3 cellular contexts compared by ENCODE assay signal in the genomic region with DNA sequence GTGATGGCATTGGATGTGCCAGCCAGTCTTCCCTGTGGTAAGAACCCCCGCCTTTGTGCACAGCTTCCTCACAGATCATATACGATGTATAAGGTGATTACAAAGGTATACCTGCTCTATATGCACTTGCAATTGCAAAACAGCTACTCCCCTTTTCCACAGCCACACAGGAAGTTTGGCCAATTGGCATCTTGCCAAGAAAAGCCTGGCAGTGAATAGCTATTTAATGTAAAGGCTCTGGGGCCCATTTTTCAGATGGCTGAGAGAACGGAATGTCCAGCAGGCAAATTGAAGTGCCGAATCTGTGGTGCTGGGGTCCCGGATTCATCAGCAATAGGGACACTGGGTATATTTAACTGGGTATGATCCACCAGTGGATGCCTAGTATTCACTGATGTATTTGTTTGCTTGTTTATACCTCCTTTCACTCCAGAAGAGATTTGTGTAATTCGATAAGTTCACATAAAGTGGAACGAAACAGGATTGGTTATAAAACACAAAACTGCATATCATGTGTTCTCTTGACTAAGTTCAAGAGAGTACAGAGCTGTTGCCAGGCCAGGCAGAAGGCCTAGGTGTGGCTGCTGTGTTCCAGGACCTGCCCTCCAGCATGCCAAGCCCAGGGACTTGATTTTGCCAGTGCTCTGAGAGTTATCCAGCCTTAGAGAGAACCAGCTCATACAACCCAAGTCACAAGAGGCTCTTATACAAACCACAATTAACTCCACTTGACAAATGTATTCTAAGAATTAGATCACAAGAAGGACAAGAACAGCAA.
TF ChIP-seq lines count a peak whose summit lies in the region.

No MANE protein-coding gene starts in this region.

TF ChIP-seq in HepG2, 621 proteins besides CTCF, POLR2A, EP300 and RAD21:
- TF ChIP-seq SRF (IDR thresholded peaks at IDR 0.05; ENCODE audit: low read depth, low read length) (no peak), LCORL (IDR thresholded peaks at IDR 0.05) (peak; percentile 90), LCORL (CRISPR knock-in tag; IDR thresholded peaks at IDR 0.05) (no peak), ZNF766 (CRISPR knock-in tag; IDR thresholded peaks at IDR 0.05; ENCODE audit: borderline replicate concordance) (no peak), ZNF430 (CRISPR knock-in tag; IDR thresholded peaks at IDR 0.05) (no peak), ISX (CRISPR knock-in tag; conservative IDR thresholded peaks at IDR 0.05) (no peak), KLF16 (CRISPR knock-in tag; IDR thresholded peaks at IDR 0.05) (no peak), GABPA (IDR thresholded peaks at IDR 0.05; ENCODE audit: low read depth, low read length) (no peak), GABPA (CRISPR knock-in tag; IDR thresholded peaks at IDR 0.05; ENCODE audit: low read depth) (no peak)
- TF ChIP-seq, protein P1, sequence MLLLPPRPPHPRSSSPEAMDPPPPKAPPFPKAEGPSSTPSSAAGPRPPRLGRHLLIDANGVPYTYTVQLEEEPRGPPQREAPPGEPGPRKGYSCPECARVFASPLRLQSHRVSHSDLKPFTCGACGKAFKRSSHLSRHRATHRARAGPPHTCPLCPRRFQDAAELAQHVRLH (CRISPR knock-in tag; IDR thresholded peaks at IDR 0.05; ENCODE audit: borderline replicate concordance, low read depth): no peak
TF ChIP-seq in HepG2: peak in this region for 1.

TF ChIP-seq in GM12878, 131 proteins besides CTCF, POLR2A, EP300 and RAD21:
- TF ChIP-seq SMAD1 (IDR thresholded peaks at IDR 0.05; ENCODE audit: low read depth, partially characterized antibody): peak; percentile 31
- no peak for TF ChIP-seq BRCA1 (IDR thresholded peaks at IDR 0.05; ENCODE audit: low read depth, low read length)
TF ChIP-seq in GM12878: peak in this region for 1.

TF ChIP-seq in GM23338, 12 proteins besides CTCF, POLR2A, EP300 and RAD21:
- TF ChIP-seq, protein P2, sequence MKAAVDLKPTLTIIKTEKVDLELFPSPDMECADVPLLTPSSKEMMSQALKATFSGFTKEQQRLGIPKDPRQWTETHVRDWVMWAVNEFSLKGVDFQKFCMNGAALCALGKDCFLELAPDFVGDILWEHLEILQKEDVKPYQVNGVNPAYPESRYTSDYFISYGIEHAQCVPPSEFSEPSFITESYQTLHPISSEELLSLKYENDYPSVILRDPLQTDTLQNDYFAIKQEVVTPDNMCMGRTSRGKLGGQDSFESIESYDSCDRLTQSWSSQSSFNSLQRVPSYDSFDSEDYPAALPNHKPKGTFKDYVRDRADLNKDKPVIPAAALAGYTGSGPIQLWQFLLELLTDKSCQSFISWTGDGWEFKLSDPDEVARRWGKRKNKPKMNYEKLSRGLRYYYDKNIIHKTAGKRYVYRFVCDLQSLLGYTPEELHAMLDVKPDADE (IDR thresholded peaks at IDR 0.05): no peak
- TF ChIP-seq, protein P3, sequence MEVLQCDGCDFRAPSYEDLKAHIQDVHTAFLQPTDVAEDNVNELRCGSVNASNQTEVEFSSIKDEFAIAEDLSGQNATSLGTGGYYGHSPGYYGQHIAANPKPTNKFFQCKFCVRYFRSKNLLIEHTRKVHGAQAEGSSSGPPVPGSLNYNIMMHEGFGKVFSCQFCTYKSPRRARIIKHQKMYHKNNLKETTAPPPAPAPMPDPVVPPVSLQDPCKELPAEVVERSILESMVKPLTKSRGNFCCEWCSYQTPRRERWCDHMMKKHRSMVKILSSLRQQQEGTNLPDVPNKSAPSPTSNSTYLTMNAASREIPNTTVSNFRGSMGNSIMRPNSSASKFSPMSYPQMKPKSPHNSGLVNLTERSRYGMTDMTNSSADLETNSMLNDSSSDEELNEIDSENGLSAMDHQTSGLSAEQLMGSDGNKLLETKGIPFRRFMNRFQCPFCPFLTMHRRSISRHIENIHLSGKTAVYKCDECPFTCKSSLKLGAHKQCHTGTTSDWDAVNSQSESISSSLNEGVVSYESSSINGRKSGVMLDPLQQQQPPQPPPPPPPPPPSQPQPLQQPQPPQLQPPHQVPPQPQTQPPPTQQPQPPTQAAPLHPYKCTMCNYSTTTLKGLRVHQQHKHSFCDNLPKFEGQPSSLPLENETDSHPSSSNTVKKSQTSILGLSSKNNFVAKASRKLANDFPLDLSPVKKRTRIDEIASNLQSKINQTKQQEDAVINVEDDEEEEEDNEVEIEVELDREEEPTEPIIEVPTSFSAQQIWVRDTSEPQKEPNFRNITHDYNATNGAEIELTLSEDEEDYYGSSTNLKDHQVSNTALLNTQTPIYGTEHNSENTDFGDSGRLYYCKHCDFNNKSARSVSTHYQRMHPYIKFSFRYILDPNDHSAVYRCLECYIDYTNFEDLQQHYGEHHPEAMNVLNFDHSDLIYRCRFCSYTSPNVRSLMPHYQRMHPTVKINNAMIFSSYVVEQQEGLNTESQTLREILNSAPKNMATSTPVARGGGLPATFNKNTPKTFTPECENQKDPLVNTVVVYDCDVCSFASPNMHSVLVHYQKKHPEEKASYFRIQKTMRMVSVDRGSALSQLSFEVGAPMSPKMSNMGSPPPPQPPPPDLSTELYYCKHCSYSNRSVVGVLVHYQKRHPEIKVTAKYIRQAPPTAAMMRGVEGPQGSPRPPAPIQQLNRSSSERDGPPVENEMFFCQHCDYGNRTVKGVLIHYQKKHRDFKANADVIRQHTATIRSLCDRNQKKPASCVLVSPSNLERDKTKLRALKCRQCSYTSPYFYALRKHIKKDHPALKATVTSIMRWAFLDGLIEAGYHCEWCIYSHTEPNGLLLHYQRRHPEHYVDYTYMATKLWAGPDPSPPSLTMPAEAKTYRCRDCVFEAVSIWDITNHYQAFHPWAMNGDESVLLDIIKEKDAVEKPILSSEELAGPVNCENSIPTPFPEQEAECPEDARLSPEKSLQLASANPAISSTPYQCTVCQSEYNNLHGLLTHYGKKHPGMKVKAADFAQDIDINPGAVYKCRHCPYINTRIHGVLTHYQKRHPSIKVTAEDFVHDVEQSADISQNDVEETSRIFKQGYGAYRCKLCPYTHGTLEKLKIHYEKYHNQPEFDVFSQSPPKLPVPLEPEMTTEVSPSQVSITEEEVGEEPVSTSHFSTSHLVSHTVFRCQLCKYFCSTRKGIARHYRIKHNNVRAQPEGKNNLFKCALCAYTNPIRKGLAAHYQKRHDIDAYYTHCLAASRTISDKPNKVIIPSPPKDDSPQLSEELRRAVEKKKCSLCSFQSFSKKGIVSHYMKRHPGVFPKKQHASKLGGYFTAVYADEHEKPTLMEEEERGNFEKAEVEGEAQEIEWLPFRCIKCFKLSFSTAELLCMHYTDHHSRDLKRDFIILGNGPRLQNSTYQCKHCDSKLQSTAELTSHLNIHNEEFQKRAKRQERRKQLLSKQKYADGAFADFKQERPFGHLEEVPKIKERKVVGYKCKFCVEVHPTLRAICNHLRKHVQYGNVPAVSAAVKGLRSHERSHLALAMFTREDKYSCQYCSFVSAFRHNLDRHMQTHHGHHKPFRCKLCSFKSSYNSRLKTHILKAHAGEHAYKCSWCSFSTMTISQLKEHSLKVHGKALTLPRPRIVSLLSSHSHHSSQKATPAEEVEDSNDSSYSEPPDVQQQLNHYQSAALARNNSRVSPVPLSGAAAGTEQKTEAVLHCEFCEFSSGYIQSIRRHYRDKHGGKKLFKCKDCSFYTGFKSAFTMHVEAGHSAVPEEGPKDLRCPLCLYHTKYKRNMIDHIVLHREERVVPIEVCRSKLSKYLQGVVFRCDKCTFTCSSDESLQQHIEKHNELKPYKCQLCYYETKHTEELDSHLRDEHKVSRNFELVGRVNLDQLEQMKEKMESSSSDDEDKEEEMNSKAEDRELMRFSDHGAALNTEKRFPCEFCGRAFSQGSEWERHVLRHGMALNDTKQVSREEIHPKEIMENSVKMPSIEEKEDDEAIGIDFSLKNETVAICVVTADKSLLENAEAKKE (CRISPR knock-in tag; IDR thresholded peaks at IDR 0.05): no peak
- TF ChIP-seq NANOG (IDR thresholded peaks at IDR 0.05; ENCODE audit: borderline replicate concordance) (no peak), STAT1 (IDR thresholded peaks at IDR 0.05; ENCODE audit: unreplicated experiment) (no peak), EZH2phosphoT487 (IDR thresholded peaks at IDR 0.05; ENCODE audit: unreplicated experiment) (no peak), POLR2AphosphoS5 (IDR thresholded peaks at IDR 0.05; ENCODE audit: low read depth) (no peak)
TF ChIP-seq in GM23338: peak in this region for 0.
